In genomic region chr2:192940767-192941166, GRCh38 we compare ENCODE assay signal across 18 cellular contexts.
DNase-seq lines count a peak whose midpoint lies in the region; ATAC-seq, FAIRE-seq and TF ChIP-seq lines count a peak whose summit lies in the region.
"Had no signal": no experiment of that assay in that cellular context is flagged by ENCODE, and none has a peak within 500 bp of the region (broad histone marks: within the 10 kb centered on the region; RNA-seq: fewer than 3 reads in every experiment).

No MANE protein-coding gene starts in this region.

- no peak for FAIRE-seq in keratinocyte (lab: Jason Lieb, UNC)
- FAIRE-seq: HTR-8/SVneo had no signal

- H3K27ac Mint-ChIP-seq in T-cell, result no peak overlapping the region
- no peak overlapping the region for H3K27ac Mint-ChIP-seq in activated T-cell treated with anti-CD3 and anti-CD28 coated beads, Interleukin-2, amount 50 U/mL, for 72 hours

- H3K4me3 ChIP-seq in HCT116 (replicated peaks in 1 of 2; ENCODE audit: low read depth in 1 of 2, low read length in 2 of 2) (no peak overlapping the region), keratinocyte (ENCODE audit: control insufficient read depth in 2 of 3, extremely low read depth in 1 of 3, insufficient read depth in 2 of 3, low read depth in 1 of 3, low read length in 3 of 3) (no peak overlapping the region)
- H3K4me3 ChIP-seq: BLaER1 treated with 17β-estradiol and CSF1 and Interleukin-3, amounts not matched to agents 10 nM and 100 nM; SJCRH30 had no signal

- TF ChIP-seq CTCF in HCT116 (IDR thresholded peaks at IDR 0.05 in 2 of 3, conservative IDR thresholded peaks at IDR 0.05 in 1 of 3; ENCODE audit: borderline replicate concordance in 1 of 3, insufficient read depth in 1 of 3, low read depth in 2 of 3, low read length in 2 of 3), result no peak; a peak in 1 of 6 replicates
- peak; percentile 34 for TF ChIP-seq CTCF in VCaP (conservative IDR thresholded peaks at IDR 0.05)
- peak in 2 of 3 experiments; percentile 3 to 22 for TF ChIP-seq CTCF in keratinocyte (optimal IDR thresholded peaks at IDR 0.05 in 1 of 3, IDR thresholded peaks at IDR 0.05 in 1 of 3, conservative IDR thresholded peaks at IDR 0.05 in 1 of 3; ENCODE audit: extremely low read depth in 1 of 3, insufficient read depth in 2 of 3, low read length in 3 of 3)

- CTCF ChIA-PET in HCT116 (lab: Charles Lee), result no interaction called here
- CTCF ChIA-PET in T-cell (lab: Charles Lee), result no interaction called here

- no peaks in the 10 kb centered on the region for H3K4me1 Mint-ChIP-seq in T-cell
- H3K4me1 Mint-ChIP-seq in activated T-cell treated with anti-CD3 and anti-CD28 coated beads, Interleukin-2, amount 50 U/mL, for 72 hours (ENCODE audit: low read depth), result no peaks in the 10 kb centered on the region

- TF ChIP-seq POLR2A in HCT116 (IDR thresholded peaks at IDR 0.05; ENCODE audit: borderline replicate concordance, extremely low read depth, insufficient read depth, insufficient read length), result no peak

- H3K9me2 ChIP-seq in HCT116 (ENCODE audit: insufficient read depth), result no peaks in the 10 kb centered on the region

- RAD21 ChIA-PET in HCT116 (lab: Charles Lee; ENCODE audit: low non-redundant PET in 1 of 2, low total read pairs in 2 of 2, uncharacterized antibody in 2 of 2, unreplicated experiment in 2 of 2), result no interaction called here

- H3K36me3 ChIP-seq in HCT116 (ENCODE audit: control insufficient read depth in 1 of 2, insufficient read depth in 2 of 2, low read length in 2 of 2), result no peaks in the 10 kb centered on the region
- no peaks in the 10 kb centered on the region for H3K36me3 ChIP-seq in keratinocyte (ENCODE audit: control insufficient read depth in 2 of 2, extremely low read depth in 1 of 2, insufficient read depth in 2 of 2, low read length in 2 of 2)
- H3K36me3 ChIP-seq: BLaER1 treated with 17β-estradiol and CSF1 and Interleukin-3, amounts not matched to agents 10 nM and 100 nM; SJCRH30 had no signal

- H3K4me2 ChIP-seq in HCT116 (ENCODE audit: low read length) (no peak overlapping the region), keratinocyte (ENCODE audit: control insufficient read depth, extremely low read depth, insufficient read depth, low read depth, low read length) (no peak overlapping the region)
- H3K4me2 ChIP-seq: BLaER1 treated with 17β-estradiol and CSF1 and Interleukin-3, amounts not matched to agents 10 nM and 100 nM had no signal

- DNase-seq in NCI-H146 (lab: John Stamatoyannopoulos, UW) (peak; percentile 15), NCI-H146 treated with DMSO at 0.1 percent for 48 hours (lab: John Stamatoyannopoulos, UW; ENCODE audit: unreplicated experiment) (no peak), HCT116 (ENCODE audit: low read depth, low spot score) (no peak), keratinocyte (ENCODE audit: low read depth, low spot score) (no peak), T-cell (no peak), Right ventricle myocardium superior (no peak)
- no peak for DNase-seq in activated T-cell treated with anti-CD3 and anti-CD28 coated beads, Interleukin-2, amount 50 U/mL, for 72 hours
- DNase-seq: 8988T, DMS 273 treated with DMSO at 0.1 percent for 48 hours, EL, NCI-H1092 treated with DMSO at 0.1 percent for 48 hours, NCI-H187 treated with DMSO at 0.1 percent for 48 hours, NCI-H774, SJCRH30, SW 1271 had no signal

- no peak overlapping the region for H2AFZ ChIP-seq in HCT116 (ENCODE audit: low read depth, low read length, poor library complexity, severe bottlenecking)
- no peak overlapping the region for H2AFZ ChIP-seq in keratinocyte (ENCODE audit: control insufficient read depth, low read length)

- H3K9me3 ChIP-seq in HCT116 (ENCODE audit: control insufficient read depth in 1 of 2, insufficient read depth in 1 of 2, low read depth in 1 of 2, low read length in 2 of 2), result no peaks in the 10 kb centered on the region
- no peaks in the 10 kb centered on the region for H3K9me3 ChIP-seq in keratinocyte (ENCODE audit: control insufficient read depth, low read depth, low read length)
- H3K9me3 ChIP-seq: BLaER1 treated with 17β-estradiol and CSF1 and Interleukin-3, amounts not matched to agents 10 nM and 100 nM; SJCRH30 had no signal

- dilution Hi-C loops in keratinocyte (cut with MboI; ENCODE audit: extremely low pct_ligation_motif_present, low sequenced_read_pairs), result no loop called here

- no peak overlapping the region for H3K4me3 Mint-ChIP-seq in T-cell
- no peak overlapping the region for H3K4me3 Mint-ChIP-seq in activated T-cell treated with anti-CD3 and anti-CD28 coated beads, Interleukin-2, amount 50 U/mL, for 72 hours

- H3K36me3 Mint-ChIP-seq in T-cell, result no peaks in the 10 kb centered on the region
- H3K36me3 Mint-ChIP-seq in activated T-cell treated with anti-CD3 and anti-CD28 coated beads, Interleukin-2, amount 50 U/mL, for 72 hours (ENCODE audit: insufficient read depth in 2 of 2), result peaks cover 0 to 2% of the 10 kb centered on the region in 2 donors

- H3K9me1 ChIP-seq in keratinocyte (ENCODE audit: control insufficient read depth, extremely low read depth, insufficient read depth, low read length), result no peaks in the 10 kb centered on the region

- H4K20me1 ChIP-seq in HCT116 (ENCODE audit: insufficient read depth) (no peaks in the 10 kb centered on the region), keratinocyte (ENCODE audit: control insufficient read depth, extremely low read depth, insufficient read depth, low read length) (no peaks in the 10 kb centered on the region)
- H4K20me1 ChIP-seq: BLaER1 treated with 17β-estradiol and CSF1 and Interleukin-3, amounts not matched to agents 10 nM and 100 nM had no signal

- H3K27ac ChIP-seq in HCT116 (ENCODE audit: low read depth, low read length) (no peak overlapping the region), VCaP (no peak overlapping the region), keratinocyte (ENCODE audit: control insufficient read depth, insufficient read depth, low read length) (no peak overlapping the region)
- H3K27ac ChIP-seq: BLaER1 treated with 17β-estradiol and CSF1 and Interleukin-3, amounts not matched to agents 10 nM and 100 nM; SJCRH30 had no signal

- intact Hi-C loops in HCT116 (cut with micrococcal nuclease), result no loop called here
- intact Hi-C loops in Right ventricle myocardium superior (cut with DNase I), result no loop called here

- H3K27me3 ChIP-seq in HCT116 (ENCODE audit: insufficient read depth, low read length) (no peaks in the 10 kb centered on the region), keratinocyte (ENCODE audit: control insufficient read depth, extremely low read depth, insufficient read depth, low read length) (no peaks in the 10 kb centered on the region)
- H3K27me3 ChIP-seq: BLaER1 treated with 17β-estradiol and CSF1 and Interleukin-3, amounts not matched to agents 10 nM and 100 nM; SJCRH30 had no signal

- no peaks in the 10 kb centered on the region for H3K27me3 Mint-ChIP-seq in T-cell
- no peaks in the 10 kb centered on the region for H3K27me3 Mint-ChIP-seq in activated T-cell treated with anti-CD3 and anti-CD28 coated beads, Interleukin-2, amount 50 U/mL, for 72 hours (ENCODE audit: low read depth)

- no peaks in the 10 kb centered on the region for H3K4me1 ChIP-seq in HCT116 (ENCODE audit: control insufficient read depth in 1 of 2, insufficient read depth in 2 of 2, low read length in 2 of 2)
- H3K4me1 ChIP-seq in keratinocyte (ENCODE audit: control insufficient read depth, extremely low read depth, insufficient read depth, low read length), result no peaks in the 10 kb centered on the region
- H3K4me1 ChIP-seq: BLaER1 treated with 17β-estradiol and CSF1 and Interleukin-3, amounts not matched to agents 10 nM and 100 nM; SJCRH30 had no signal

- ATAC-seq in HCT116 (peak; percentile 69), T-cell (replicated peaks in 1 of 4) (no peak), Right ventricle myocardium superior (ENCODE audit: poor library complexity) (no peak)
- ATAC-seq in activated T-cell treated with anti-CD3 and anti-CD28 coated beads, Interleukin-2, amount 50 U/mL, for 72 hours (replicated peaks in 1 of 2), result no peak

- H3K9ac ChIP-seq in HCT116 (ENCODE audit: low read length) (no peak overlapping the region), keratinocyte (ENCODE audit: control insufficient read depth, extremely low read depth, insufficient read depth, low read length) (no peak overlapping the region)
- H3K9ac ChIP-seq: BLaER1 treated with 17β-estradiol and CSF1 and Interleukin-3, amounts not matched to agents 10 nM and 100 nM had no signal

- POLR2A ChIA-PET in HCT116 (lab: Charles Lee), result no interaction called here
- POLR2A ChIA-PET in T-cell (lab: Charles Lee), result no interaction called here

- TF ChIP-seq RAD21 in HCT116 (IDR thresholded peaks at IDR 0.05; ENCODE audit: low read depth), result no peak

- H3K79me2 ChIP-seq in HCT116 (ENCODE audit: insufficient read depth, low read length), result no peaks in the 10 kb centered on the region
- H3K79me2 ChIP-seq in keratinocyte (ENCODE audit: control insufficient read depth, insufficient read depth, low read length), result no peaks in the 10 kb centered on the region

- no TSS peak for BruUV-seq in HCT116 (replicated peaks; lab: Mats Ljungman, UMichigan)

- peaks cover 2 to 24% (median 4%) of the 10 kb centered on the region in 3 donors for H3K9me3 Mint-ChIP-seq in T-cell
- H3K9me3 Mint-ChIP-seq in activated T-cell treated with anti-CD3 and anti-CD28 coated beads, Interleukin-2, amount 50 U/mL, for 72 hours, result peaks cover 4 to 9% of the 10 kb centered on the region in 2 donors

TF ChIP-seq in HCT116, 20 proteins besides CTCF, POLR2A, EP300 and RAD21:
- TF ChIP-seq POLR2AphosphoS5 (IDR thresholded peaks at IDR 0.05; ENCODE audit: low read depth, low read length), result no peak

Comparison
In these comparisons a context has a peak if more than half of its experiments do, and no peak if none do; other contexts are left out.
1. CTCF ChIP-seq: peak in VCaP (single experiment) and keratinocyte (2 of 3); none in HCT116 (0 of 3).